In genomic region chr3:158732856-158733200, GRCh38 we compare ENCODE assay signal across 8 cellular contexts. TPM values are rescaled to one million over a fixed set of nuclear protein-coding genes. Genes with fewer than 3 reads are reported as not detected.
DNase-seq lines count a peak whose midpoint lies in the region; ATAC-seq and TF ChIP-seq lines count a peak whose summit lies in the region.

No MANE protein-coding gene starts in this region.

- H3K36me3 ChIP-seq in ACC112 (ENCODE audit: insufficient read depth, low read length) (peaks cover 10% of the 10 kb centered on the region; the same call in 1 of the 2 replicates), neuronal stem cell (replicated peaks in 1 of 2; ENCODE audit: control insufficient read depth in 2 of 2, insufficient read depth in 2 of 2, low read length in 2 of 2) (peaks cover 0 to 2% of the 10 kb centered on the region in 2 donors)

- TF ChIP-seq CTCF in WTC11 (IDR thresholded peaks at IDR 0.05) (no peak), foreskin fibroblast (IDR thresholded peaks at IDR 0.05; ENCODE audit: low read depth, low read length) (no peak)

- no peak overlapping the region for H4K8ac ChIP-seq in neuronal stem cell (ENCODE audit: low read depth, low read length)

- peaks cover 12% of the 10 kb centered on the region for H3K36me3 Mint-ChIP-seq in WTC11

- no peaks in the 10 kb centered on the region for H3K79me2 ChIP-seq in ACC112 (ENCODE audit: control insufficient read depth, insufficient read depth, low read length, unreplicated experiment)

- ATAC-seq in WTC11 (peak; percentile 69), GM18861 (IDR thresholded peaks at IDR 0.05; ENCODE audit: unreplicated experiment) (no peak)

- peak overlapping the region; percentile 47 for H3K4ac ChIP-seq in neuronal stem cell (ENCODE audit: low read length)

- no peak overlapping the region for H3K23ac ChIP-seq in neuronal stem cell (ENCODE audit: low read depth, low read length, poor library complexity)

- H3K27me3 ChIP-seq in ACC112 (ENCODE audit: insufficient read depth, low read length): no peaks in the 10 kb centered on the region
- peaks cover 0 to 2% (median 0%) of the 10 kb centered on the region in 3 experiments for H3K27me3 ChIP-seq in neuronal stem cell (ENCODE audit: control insufficient read depth in 3 of 3, insufficient read depth in 3 of 3, low read depth in 1 of 3, low read length in 3 of 3)

- peak; percentile 38 for DNase-seq in WTC11 (ENCODE audit: low spot score)
- no peak for DNase-seq in foreskin fibroblast
- no peak for DNase-seq in neuronal stem cell (ENCODE audit: low spot score)
- no peak for DNase-seq in NCI-H510A (lab: John Stamatoyannopoulos, UW)
- no peak for DNase-seq in ureter (ENCODE audit: low spot score)
- no peak for DNase-seq in AG08396 (ENCODE audit: low spot score)

- H2BK15ac ChIP-seq in neuronal stem cell (ENCODE audit: low read length): no peak overlapping the region

- CTCF ChIA-PET in WTC11 (lab: Charles Lee): no interaction called here

- H3K27ac Mint-ChIP-seq in WTC11: no peak overlapping the region

- peak overlapping the region; percentile 31 for H3K14ac ChIP-seq in neuronal stem cell (ENCODE audit: low read length)

- H3K9me3 ChIP-seq in neuronal stem cell (replicated peaks in 1 of 2; ENCODE audit: control insufficient read depth in 2 of 2, insufficient read depth in 1 of 2, low read depth in 1 of 2, low read length in 2 of 2): peaks cover 0 to 4% of the 10 kb centered on the region in 2 donors

- H3K9me3 Mint-ChIP-seq in WTC11: peaks cover 14% of the 10 kb centered on the region

- H3K4me1 Mint-ChIP-seq in WTC11: peaks cover 7% of the 10 kb centered on the region

- no CpG with 5 or more reads among the region's 15 CpGs for WGBS in neuronal stem cell (ENCODE audit: extremely low coverage in 2 of 2, insufficient read length in 2 of 2, insufficient replicate concordance in 1 of 2), 2 donors

- H3K9ac ChIP-seq in neuronal stem cell (ENCODE audit: low read depth, low read length, poor library complexity): peak overlapping the region; percentile 35

- H2AFZ ChIP-seq in ACC112 (ENCODE audit: low read length, unreplicated experiment) (peak overlapping the region; percentile 87), neuronal stem cell (ENCODE audit: low read length) (no peak overlapping the region)

- H3K4me1 ChIP-seq in ACC112 (ENCODE audit: control insufficient read depth, insufficient read depth, low read length, unreplicated experiment) (peaks cover 7% of the 10 kb centered on the region), neuronal stem cell (ENCODE audit: control insufficient read depth in 2 of 2, insufficient read depth in 1 of 2, low read depth in 1 of 2, low read length in 2 of 2) (peaks cover 0 to 1% of the 10 kb centered on the region in 2 donors)

- H3K4me3 ChIP-seq in ACC112 (ENCODE audit: low read depth, low read length) (peak overlapping the region; percentile 89), foreskin fibroblast (ENCODE audit: low read depth in 1 of 2, low read length in 2 of 2) (peak overlapping the region; percentile 57), neuronal stem cell (ENCODE audit: low read length in 2 of 2) (peak overlapping the region in 1 of 2 donors; percentile 82)

- POLR2A ChIA-PET in WTC11 (lab: Charles Lee): no interaction called here

- H2AK5ac ChIP-seq in neuronal stem cell (ENCODE audit: low read depth, low read length): no peak overlapping the region

- peaks cover 23% of the 10 kb centered on the region for H3K27me3 Mint-ChIP-seq in WTC11 (ENCODE audit: low read depth)

- peak overlapping the region; percentile 61 for H3K4me3 Mint-ChIP-seq in WTC11

- peak overlapping the region; percentile 97 for H3K18ac ChIP-seq in neuronal stem cell (ENCODE audit: low read length)

- H3K27ac ChIP-seq in ACC112 (ENCODE audit: low read depth, low read length) (no peak overlapping the region), neuronal stem cell (replicated peaks; ENCODE audit: low read length) (no peak overlapping the region)

- H4K91ac ChIP-seq in neuronal stem cell (ENCODE audit: low read depth, low read length, poor library complexity): peak overlapping the region; percentile 41

- H2BK12ac ChIP-seq in neuronal stem cell (ENCODE audit: low read length): no peak overlapping the region

- H2BK5ac ChIP-seq in neuronal stem cell (ENCODE audit: low read length): peak overlapping the region; percentile 43

- H2BK120ac ChIP-seq in neuronal stem cell (ENCODE audit: low read depth, low read length): peak overlapping the region; percentile 37

- H3K79me1 ChIP-seq in neuronal stem cell (ENCODE audit: low read depth, low read length): no peaks in the 10 kb centered on the region

- peak overlapping the region; percentile 75 for H3K4me2 ChIP-seq in neuronal stem cell (ENCODE audit: insufficient read depth, low read length, poor library complexity, severe bottlenecking)

TF ChIP-seq in WTC11, 78 proteins besides CTCF, POLR2A, EP300 and RAD21 (continues in another document):
- TF ChIP-seq FOXP4 (CRISPR knock-in tag; IDR thresholded peaks at IDR 0.05): no peak
- no peak for TF ChIP-seq ARID4B (CRISPR knock-in tag; IDR thresholded peaks at IDR 0.05; ENCODE audit: borderline replicate concordance)
- no peak for TF ChIP-seq AR (CRISPR knock-in tag; IDR thresholded peaks at IDR 0.05)
- no peak for TF ChIP-seq NR3C1 (CRISPR knock-in tag; conservative IDR thresholded peaks at IDR 0.05; ENCODE audit: low read depth)
- no peak for TF ChIP-seq GTF2I (CRISPR knock-in tag; conservative IDR thresholded peaks at IDR 0.05)

RNA-seq across cellular contexts. Expression of gene RARRES1, which starts 0.6 kb away (rescaled TPM):
- total RNA-seq in WTC11 (2021): 0.16 to 1.4 TPM (median 0.35 TPM) in 3 replicates
- 0.89 TPM for polyA plus RNA-seq in neuronal stem cell (2013, experiment 1 of 2)
- 0.96 TPM for polyA plus RNA-seq in neuronal stem cell (2013, experiment 2 of 2)
- total RNA-seq in ureter: 48.5 TPM

Comparison
In these comparisons a context has a peak if more than half of its experiments do, and no peak if none do; other contexts are left out.
1. RNA of gene RARRES1, which starts 0.6 kb away (total RNA-seq): 48.5 TPM in ureter (single experiment); 0.16 to 1.4 TPM in WTC11; every median in the first group is over 10 times any median in the second.